Comparison of ENCODE assay signal across 11 cellular contexts in genomic region chr13:25874907-25875306, GRCh38.
A peak's percentile ranks its signal among the peaks of the same experiment; 100 is the strongest.
DNase-seq lines count a peak whose midpoint lies in the region; ATAC-seq, FAIRE-seq and TF ChIP-seq lines count a peak whose summit lies in the region.
"Had no signal": no experiment of that assay in that cellular context is flagged by ENCODE, and none has a peak within 500 bp of the region (broad histone marks: within the 10 kb centered on the region; RNA-seq: fewer than 3 reads in every experiment).

No MANE protein-coding gene starts in this region.

- TF ChIP-seq POLR2A in Peyer's patch (IDR thresholded peaks at IDR 0.05) (no peak), GM18505 (IDR thresholded peaks at IDR 0.05; ENCODE audit: borderline replicate concordance, extremely low read depth, insufficient read depth, insufficient read length) (no peak)

- CTCF ChIA-PET in A673 (lab: Charles Lee), result no interaction called here

- POLR2A ChIA-PET in A673 (lab: Charles Lee; ENCODE audit: low non-redundant PET), result no interaction called here

- WGBS in small intestine, 3 donors, result 52 to 71% (median 57%) methylated on average over 6 of the region's 6 CpGs

- BruUV-seq in A673 (replicated peaks; lab: Mats Ljungman, UMichigan), result no TSS peak

- DNase-seq in A673 (ENCODE audit: low spot score) (peak; percentile 74), Peyer's patch (peak in 2 of 3 donors; percentile 65 to 77), activated T-cell treated with anti-CD3 and anti-CD28 coated beads for 4 hours (peak; percentile 25), small intestine (peak; percentile 21), GM13976 (ENCODE audit: low spot score) (no peak), dorsolateral prefrontal cortex (no peak)
- DNase-seq: KG1, SJCRH30 had no signal

- in situ Hi-C loops in GM13976 (cut with MboI; ENCODE audit: low sequenced_read_pairs, unreplicated experiment), result no loop called here

- peak overlapping the region; percentile 1 for H3K27ac ChIP-seq in A673 (ENCODE audit: low read depth, low read length, poor library complexity, severe bottlenecking)
- no peak overlapping the region for H3K27ac ChIP-seq in Peyer's patch
- no peak overlapping the region for H3K27ac ChIP-seq in small intestine (ENCODE audit: low read depth in 1 of 2, low read length in 1 of 2)
- no peak overlapping the region for H3K27ac ChIP-seq in dorsolateral prefrontal cortex
- H3K27ac ChIP-seq: parathyroid adenoma, SJCRH30 had no signal

- no peak for FAIRE-seq in small intestine (lab: Jason Lieb, UNC)

- TF ChIP-seq CTCF in A673 (conservative IDR thresholded peaks at IDR 0.05; ENCODE audit: low read depth, low read length) (no peak), Peyer's patch (IDR thresholded peaks at IDR 0.05) (no peak), GM13976 (IDR thresholded peaks at IDR 0.05; ENCODE audit: borderline replicate concordance, control extremely low read depth, extremely low read depth, insufficient read depth, missing control alignments) (no peak), dorsolateral prefrontal cortex (IDR thresholded peaks at IDR 0.05 in 54 of 56, conservative IDR thresholded peaks at IDR 0.05 in 2 of 56; ENCODE audit: low read depth in 1 of 56, partially characterized antibody in 56 of 56) (no peak)

- intact Hi-C loops in A673 (cut with micrococcal nuclease; ENCODE audit: unreplicated experiment), result no loop called here
- intact Hi-C loops in dorsolateral prefrontal cortex (cut with DNase I), result no loop called here

- no peaks in the 10 kb centered on the region for H3K36me3 ChIP-seq in A673 (ENCODE audit: insufficient read depth, low read length, poor library complexity, severe bottlenecking)
- H3K36me3 ChIP-seq in Peyer's patch, result no peaks in the 10 kb centered on the region
- H3K36me3 ChIP-seq in small intestine (ENCODE audit: control insufficient read depth in 2 of 2, insufficient read depth in 2 of 2, low read length in 2 of 2), result no peaks in the 10 kb centered on the region
- H3K36me3 ChIP-seq: SJCRH30 had no signal

- H3K27me3 ChIP-seq in A673 (replicated peaks; ENCODE audit: insufficient read depth, low read depth, low read length, poor library complexity) (no peaks in the 10 kb centered on the region), Peyer's patch (no peaks in the 10 kb centered on the region), small intestine (ENCODE audit: control insufficient read depth in 2 of 2, insufficient read depth in 2 of 2, low read length in 2 of 2) (no peaks in the 10 kb centered on the region), dorsolateral prefrontal cortex (no peaks in the 10 kb centered on the region)
- H3K27me3 ChIP-seq: SJCRH30 had no signal

- H3K4me3 ChIP-seq in A673 (ENCODE audit: low read depth, low read length, poor library complexity, severe bottlenecking), result no peak overlapping the region
- H3K4me3 ChIP-seq in Peyer's patch, result no peak overlapping the region
- H3K4me3 ChIP-seq in small intestine (ENCODE audit: low read depth in 1 of 2, low read length in 2 of 2), result no peak overlapping the region
- H3K4me3 ChIP-seq in dorsolateral prefrontal cortex, result no peak overlapping the region
- H3K4me3 ChIP-seq: SJCRH30 had no signal

- H3K4me1 ChIP-seq in A673 (ENCODE audit: insufficient read depth, low read length, poor library complexity, severe bottlenecking) (peaks cover 43% of the 10 kb centered on the region), Peyer's patch (no peaks in the 10 kb centered on the region), small intestine (ENCODE audit: control insufficient read depth in 2 of 2, insufficient read depth in 1 of 2, low read depth in 1 of 2, low read length in 1 of 2) (no peaks in the 10 kb centered on the region)
- H3K4me1 ChIP-seq: parathyroid adenoma had no signal

- H3K9me3 ChIP-seq in A673 (ENCODE audit: low read depth, low read length, poor library complexity, severe bottlenecking) (no peaks in the 10 kb centered on the region), Peyer's patch (no peaks in the 10 kb centered on the region), small intestine (ENCODE audit: control insufficient read depth, low read depth) (no peaks in the 10 kb centered on the region)
- H3K9me3 ChIP-seq: SJCRH30 had no signal

- ATAC-seq in GM18505 (IDR thresholded peaks at IDR 0.05; ENCODE audit: unreplicated experiment) (no peak), GM21619 (IDR thresholded peaks at IDR 0.05; ENCODE audit: unreplicated experiment) (no peak)

Comparison
In these comparisons a context has a peak if more than half of its experiments do, and no peak if none do; other contexts are left out.
1. DNase-seq: peak in A673 (single experiment), Peyer's patch (2 of 3), activated T-cell treated with anti-CD3 and anti-CD28 coated beads for 4 hours (single experiment) and small intestine (single experiment); none in GM13976 (single experiment) and dorsolateral prefrontal cortex (0 of 10).